In genomic region chr2:73887596-73888353, GRCh38 we compare ENCODE assay signal across 2 cellular contexts.
TF ChIP-seq lines count a peak whose summit lies in the region.
"Not testable (repeated sequence)": the region's sequence is repeated elsewhere in the genome, so short reads cannot be mapped to it uniquely, and the experiment has no call there.

No MANE protein-coding gene starts in this region.

TF ChIP-seq in A549, 52 proteins besides CTCF, POLR2A, EP300 and RAD21:
- TF ChIP-seq CEBPB (IDR thresholded peaks at IDR 0.05): 0 out of 4 replicates have a peak, but pooled peaks of 1 of the 2 experiments have one; percentile 19
TF ChIP-seq in A549: peak in this region for 1; not testable (repeated sequence) for 51.

TF ChIP-seq in HepG2, 621 proteins besides CTCF, POLR2A, EP300 and RAD21:
- TF ChIP-seq ZNF460 (CRISPR knock-in tag; IDR thresholded peaks at IDR 0.05; ENCODE audit: borderline replicate concordance) (peak; percentile 26; the same call in 1 of the 2 replicates), TEAD3 (CRISPR knock-in tag; optimal IDR thresholded peaks at IDR 0.05; ENCODE audit: borderline replicate concordance) (peak; percentile 49), ATF7 (IDR thresholded peaks at IDR 0.05) (peak; percentile 75), CEBPG (CRISPR knock-in tag; IDR thresholded peaks at IDR 0.05) (peak; percentile 65), ZNF770 (CRISPR knock-in tag; IDR thresholded peaks at IDR 0.05) (peak; percentile 83), ATF4 (CRISPR knock-in tag; IDR thresholded peaks at IDR 0.05) (peak in 1 of 2 experiments; percentile 82; a peak in 2 of 4 replicates), ATF3 (CRISPR knock-in tag; IDR thresholded peaks at IDR 0.05) (0 out of 2 replicates have a peak, but pooled peaks have one; percentile 11)
- TF ChIP-seq ATF7 (CRISPR knock-in tag; IDR thresholded peaks at IDR 0.05): not testable (repeated sequence)
